ENCODE assay signal across 13 cellular contexts in the genomic region with DNA sequence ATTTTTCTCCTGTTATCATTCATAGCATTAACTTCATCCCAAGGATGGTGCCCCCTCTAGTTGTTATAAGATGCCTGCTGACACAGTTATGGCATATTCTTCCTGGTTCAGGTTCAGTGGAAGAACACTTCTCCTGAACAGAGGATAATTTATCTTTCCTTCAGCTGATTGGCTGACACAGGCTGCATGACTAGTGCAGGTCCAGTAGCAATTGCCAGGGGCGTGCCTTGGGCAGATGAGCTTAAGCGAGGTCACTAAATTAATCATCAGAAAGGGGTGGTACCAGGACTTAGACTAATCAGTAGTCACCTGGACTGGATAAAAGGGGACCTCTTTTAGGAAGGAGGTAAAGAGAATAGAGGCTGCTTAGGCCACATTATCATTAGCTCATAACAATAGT. TPM values are rescaled to one million over a fixed set of nuclear protein-coding genes. Genes with fewer than 3 reads are reported as not detected.
DNase-seq lines count a peak whose midpoint lies in the region; ATAC-seq, FAIRE-seq and TF ChIP-seq lines count a peak whose summit lies in the region.
"Had no signal": no experiment of that assay in that cellular context is flagged by ENCODE, and none has a peak within 500 bp of the region (broad histone marks: within the 10 kb centered on the region; RNA-seq: fewer than 3 reads in every experiment).

No MANE protein-coding gene starts in this region.

- in situ Hi-C loops in IMR-90 (cut with MboI; ENCODE audit: low sequenced_read_pairs) (no loop called here), K562 (cut with MboI) (no loop called here)

- H3K56ac ChIP-seq in IMR-90 (ENCODE audit: extremely low read depth, insufficient read depth, low read length): no peak overlapping the region

- H2AFZ ChIP-seq in IMR-90 (replicated peaks; ENCODE audit: low read length, poor library complexity) (no peak overlapping the region), K562 (ENCODE audit: low read depth, low read length) (no peak overlapping the region)

- H2AK9ac ChIP-seq in IMR-90 (replicated peaks; ENCODE audit: low read depth, low read length, poor library complexity): no peak overlapping the region

- H3K4me2 ChIP-seq in IMR-90 (ENCODE audit: low read depth, low read length) (no peak overlapping the region), K562 (ENCODE audit: insufficient read depth, low read length) (no peak overlapping the region)

- DNase-seq in activated CD4-positive, alpha-beta T cell treated with anti-CD3 and anti-CD28 coated beads for 36 hours: peak; percentile 10
- DNase-seq in activated CD4-positive, alpha-beta T cell treated with anti-CD3 and anti-CD28 coated beads, Interleukin-2, amount 50 U/mL, for 48 hours: no peak
- DNase-seq in IMR-90: no peak
- peak; percentile 46 to 66 (median 56) for DNase-seq in K562 (ENCODE audit: extremely low read depth in 1 of 4, low spot score in 3 of 4)
- peak; percentile 9 for DNase-seq in small intestine
- no peak for DNase-seq in activated gamma-delta T cell (lab: John Stamatoyannopoulos, UW)
- no peak for DNase-seq in NCI-H1930 (lab: John Stamatoyannopoulos, UW)
- no peak for DNase-seq in activated effector memory CD4-positive, alpha-beta T cell treated with Interleukin-2 at 50 U/mL for 16 hours
- DNase-seq: COR-L47, H7, substantia nigra, T-cell had no signal

- H4K20me1 ChIP-seq in IMR-90 (ENCODE audit: insufficient read depth, low read length) (no peaks in the 10 kb centered on the region), K562 (replicated peaks; ENCODE audit: control insufficient read depth, insufficient read depth, low read length) (no peaks in the 10 kb centered on the region)

- no peak for TF ChIP-seq CTCF in IMR-90 (conservative IDR thresholded peaks at IDR 0.05; ENCODE audit: low read depth, low read length)
- TF ChIP-seq CTCF in K562 (IDR thresholded peaks at IDR 0.05 in 2 of 3, conservative IDR thresholded peaks at IDR 0.05 in 1 of 3; ENCODE audit: insufficient read depth in 2 of 3, low read depth in 1 of 3, low read length in 3 of 3): no peak

- WGBS in IMR-90 (ENCODE audit: extremely low coverage in 2 of 2, insufficient read length in 1 of 2), 2 experiments: no CpG with 5 or more reads among the region's 2 CpGs
- WGBS in K562 (ENCODE audit: insufficient coverage, low coverage, missing lambda C conversion rate): 77% methylated on average over 2 of the region's 2 CpGs
- WGBS in small intestine, 3 donors: 86 to 96% (median 87%) methylated on average over 2 of the region's 2 CpGs

- H4K91ac ChIP-seq in IMR-90 (ENCODE audit: insufficient read depth, low read depth, low read length): no peak overlapping the region

- TF ChIP-seq RAD21 in IMR-90 (IDR thresholded peaks at IDR 0.05; ENCODE audit: low read length) (no peak), K562 (CRISPR knock-in tag; conservative IDR thresholded peaks at IDR 0.05 in 1 of 2, IDR thresholded peaks at IDR 0.05 in 1 of 2) (no peak)

- H2BK15ac ChIP-seq in IMR-90 (ENCODE audit: low read depth, low read length): no peak overlapping the region

- peak; percentile 64 for ATAC-seq in activated CD4-positive, alpha-beta T cell treated with anti-CD3 and anti-CD28 coated beads for 36 hours
- ATAC-seq in IMR-90 (ENCODE audit: low read depth) (no peak), K562 (peak; percentile 88)
- ATAC-seq: T-cell had no signal

- no peak overlapping the region for H2AK5ac ChIP-seq in IMR-90 (ENCODE audit: low read depth, low read length)

- no peak overlapping the region for H2BK120ac ChIP-seq in IMR-90 (ENCODE audit: low read depth, low read length)

- H3K79me1 ChIP-seq in IMR-90 (ENCODE audit: low read depth in 1 of 2, low read length in 2 of 2): peaks cover 0 to 3% of the 10 kb centered on the region in 2 experiments; a peak in 1 of 4 replicates

- no peak overlapping the region for H3K27ac Mint-ChIP-seq in activated CD4-positive, alpha-beta T cell treated with anti-CD3 and anti-CD28 coated beads for 36 hours
- H3K27ac Mint-ChIP-seq: T-cell had no signal

- H2BK5ac ChIP-seq in IMR-90 (ENCODE audit: low read depth, low read length, poor library complexity, severe bottlenecking): peak overlapping the region; percentile 11

- no peak for TF ChIP-seq POLR2A in IMR-90 (IDR thresholded peaks at IDR 0.05; ENCODE audit: low read depth, low read length)
- no peak for TF ChIP-seq POLR2A in K562 (conservative IDR thresholded peaks at IDR 0.05)

- H3K4ac ChIP-seq in IMR-90 (ENCODE audit: low read depth, low read length): no peak overlapping the region

- no peak overlapping the region for H2BK20ac ChIP-seq in IMR-90 (ENCODE audit: low read depth, low read length)

- no peak overlapping the region for H3K4me3 Mint-ChIP-seq in activated CD4-positive, alpha-beta T cell treated with anti-CD3 and anti-CD28 coated beads for 36 hours
- H3K4me3 Mint-ChIP-seq: T-cell had no signal

- POLR2A ChIA-PET in activated CD4-positive, alpha-beta T cell treated with anti-CD3 and anti-CD28 coated beads for 36 hours (lab: Charles Lee): no interaction called here
- POLR2A ChIA-PET in IMR-90 (lab: Charles Lee; ENCODE audit: unreplicated experiment): no interaction called here
- POLR2A ChIA-PET in K562 (lab: Yijun Ruan, JAX): interaction anchor here (1.0 to 1.2 kb wide), 3 partner anchors 8 to 29 kb away, joined by 3 to 6 read pairs (median 4); no protein-coding TSS in a partner anchor

- no peaks in the 10 kb centered on the region for H3K9me3 Mint-ChIP-seq in activated CD4-positive, alpha-beta T cell treated with anti-CD3 and anti-CD28 coated beads for 36 hours (ENCODE audit: low read depth)
- H3K9me3 Mint-ChIP-seq: T-cell had no signal

- no peaks in the 10 kb centered on the region for H3K9me1 ChIP-seq in IMR-90 (ENCODE audit: insufficient read depth, low read length)
- no peaks in the 10 kb centered on the region for H3K9me1 ChIP-seq in K562 (ENCODE audit: control insufficient read depth, insufficient read depth, low read length)

- H3K23ac ChIP-seq in IMR-90 (ENCODE audit: low read depth, low read length): no peak overlapping the region

- H3K4me3 ChIP-seq in IMR-90 (ENCODE audit: insufficient read depth, low read depth, low read length) (no peak overlapping the region), K562 (no peak overlapping the region), small intestine (ENCODE audit: low read depth in 1 of 2, low read length in 2 of 2) (no peak overlapping the region)
- H3K4me3 ChIP-seq: skin epidermis had no signal

- no peaks in the 10 kb centered on the region; the same call in 2 of the 3 replicates for H3K79me2 ChIP-seq in K562 (ENCODE audit: control insufficient read depth, insufficient read depth, low read length)

- no peak overlapping the region for H4K5ac ChIP-seq in IMR-90 (ENCODE audit: low read depth, low read length)

- H3K27ac ChIP-seq in IMR-90 (ENCODE audit: insufficient read depth, low read length) (no peak overlapping the region), K562 (ENCODE audit: extremely low read depth, low read depth, low read length) (no peak overlapping the region), small intestine (ENCODE audit: low read depth in 1 of 2, low read length in 1 of 2) (no peak overlapping the region)
- H3K27ac ChIP-seq: skin epidermis had no signal

- no peak overlapping the region for H3K14ac ChIP-seq in IMR-90 (replicated peaks; ENCODE audit: low read depth, low read length)

- intact Hi-C loops in activated CD4-positive, alpha-beta T cell treated with anti-CD3 and anti-CD28 coated beads for 36 hours (cut with DNase I, micrococcal nuclease): no loop called here
- intact Hi-C loops in IMR-90 (cut with micrococcal nuclease): no loop called here
- intact Hi-C loops in K562 (cut with micrococcal nuclease): loop anchor here (10.0 kb wide), 1 partner anchor 613 kb away; no protein-coding TSS in a partner anchor

- peaks cover 48% of the 10 kb centered on the region for H3K36me3 Mint-ChIP-seq in activated CD4-positive, alpha-beta T cell treated with anti-CD3 and anti-CD28 coated beads for 36 hours (ENCODE audit: low read depth)

- H3K27me3 Mint-ChIP-seq in activated CD4-positive, alpha-beta T cell treated with anti-CD3 and anti-CD28 coated beads for 36 hours: no peaks in the 10 kb centered on the region
- H3K27me3 Mint-ChIP-seq: T-cell had no signal

- FAIRE-seq in K562 (lab: Jason Lieb, UNC) (peak; percentile 78), small intestine (lab: Jason Lieb, UNC) (no peak)

- H3K9ac ChIP-seq in IMR-90 (ENCODE audit: low read depth, low read length): no peak overlapping the region
- no peak overlapping the region for H3K9ac ChIP-seq in K562 (ENCODE audit: insufficient read depth in 1 of 2, low read depth in 2 of 2, low read length in 2 of 2)

- H3K9me3 ChIP-seq in IMR-90 (ENCODE audit: control insufficient read depth, insufficient read depth, low read length): no peaks in the 10 kb centered on the region
- no peaks in the 10 kb centered on the region for H3K9me3 ChIP-seq in K562 (replicated peaks; ENCODE audit: control insufficient read depth, insufficient read depth, low read depth, low read length)
- H3K9me3 ChIP-seq in small intestine (ENCODE audit: control insufficient read depth, low read depth): no peaks in the 10 kb centered on the region

- H4K8ac ChIP-seq in IMR-90 (ENCODE audit: low read depth in 2 of 2, low read length in 2 of 2): no peak overlapping the region

- TF ChIP-seq EP300 in K562 (IDR thresholded peaks at IDR 0.05; ENCODE audit: low read length): no peak

- no peaks in the 10 kb centered on the region for H3K27me3 ChIP-seq in IMR-90 (ENCODE audit: control insufficient read depth, insufficient read depth, low read length)
- no peaks in the 10 kb centered on the region for H3K27me3 ChIP-seq in K562 (ENCODE audit: control insufficient read depth in 2 of 2, insufficient read depth in 2 of 2, low read length in 2 of 2)
- no peaks in the 10 kb centered on the region for H3K27me3 ChIP-seq in small intestine (ENCODE audit: control insufficient read depth in 2 of 2, insufficient read depth in 2 of 2, low read length in 2 of 2)

- peaks cover 10% of the 10 kb centered on the region for H3K36me3 ChIP-seq in IMR-90 (ENCODE audit: control insufficient read depth, insufficient read depth, low read length)
- peaks cover 96% of the 10 kb centered on the region for H3K36me3 ChIP-seq in K562 (ENCODE audit: control insufficient read depth, insufficient read depth, low read length)
- peaks cover 5 to 10% of the 10 kb centered on the region in 2 donors for H3K36me3 ChIP-seq in small intestine (ENCODE audit: control insufficient read depth in 2 of 2, insufficient read depth in 2 of 2, low read length in 2 of 2)

- dilution Hi-C loops in IMR-90 (cut with HindIII; ENCODE audit: low sequenced_read_pairs, unreplicated experiment): no loop called here

- CTCF ChIA-PET in activated CD4-positive, alpha-beta T cell treated with anti-CD3 and anti-CD28 coated beads for 36 hours (lab: Charles Lee): interaction anchor here (0.8 to 1.7 kb wide), 5 partner anchors 9 to 230 kb away, joined by 3 to 9 read pairs (median 4); no protein-coding TSS in a partner anchor
- CTCF ChIA-PET in IMR-90 (lab: Yijun Ruan, JAX) (interaction anchor here (0.5 to 0.7 kb wide), 3 partner anchors 19 to 30 kb away, joined by 3 read pairs; no protein-coding TSS in a partner anchor), K562 (lab: Yijun Ruan, JAX; ENCODE audit: low intra/inter-chr PET ratio) (no interaction called here)

- peaks cover 19% of the 10 kb centered on the region for H3K4me1 Mint-ChIP-seq in activated CD4-positive, alpha-beta T cell treated with anti-CD3 and anti-CD28 coated beads for 36 hours

- no TSS peak for BruUV-seq in IMR-90 (replicated peaks; lab: Mats Ljungman, UMichigan)
- no TSS peak for BruUV-seq in K562 (replicated peaks; lab: Mats Ljungman, UMichigan)

- H3K18ac ChIP-seq in IMR-90 (ENCODE audit: low read depth, low read length): no peak overlapping the region

- H3K4me1 ChIP-seq in IMR-90 (ENCODE audit: control insufficient read depth, insufficient read depth, low read length): peaks cover 6% of the 10 kb centered on the region
- H3K4me1 ChIP-seq in K562 (replicated peaks in 1 of 2; ENCODE audit: control insufficient read depth in 2 of 2, insufficient read depth in 2 of 2, low read length in 2 of 2): no peaks in the 10 kb centered on the region
- no peaks in the 10 kb centered on the region for H3K4me1 ChIP-seq in small intestine (ENCODE audit: control insufficient read depth in 2 of 2, insufficient read depth in 1 of 2, low read depth in 1 of 2, low read length in 1 of 2)

RNA-seq across cellular contexts. Expression of a gene that starts 42.3 kb away (rescaled TPM):
- total RNA-seq in activated CD4-positive, alpha-beta T cell treated with anti-CD3 and anti-CD28 coated beads for 36 hours: 100 to 1,000 TPM; 106 to 113 TPM
- total RNA-seq in IMR-90 (2012; rRNA removed): 58.1 and 65.0 TPM in 2 replicates
- polyA plus RNA-seq in IMR-90 (2012; rRNA removed): 86.1 and 92.9 TPM in 2 replicates
- 28.3 and 30.7 TPM in 2 replicates for polyA plus RNA-seq in IMR-90 (2012; cell fraction: cytosol; rRNA removed)
- 10.4 and 40.8 TPM in 2 replicates for polyA plus RNA-seq in IMR-90 (2012; cell fraction: nucleus; rRNA removed; ENCODE audit: low replicate concordance)
- total RNA-seq in K562 (2011; cell fraction: chromatin; rRNA removed; ENCODE audit: low replicate concordance): 46.8 and 66.2 TPM in 2 replicates
- 32.0 and 35.4 TPM in 2 replicates for total RNA-seq in K562 (2011; cell fraction: nucleolus; rRNA removed)
- total RNA-seq in K562 (2011; cell fraction: nucleoplasm; rRNA removed): 50.6 and 71.3 TPM in 2 replicates
- total RNA-seq in K562 (2014; rRNA removed): 133 and 168 TPM in 2 replicates
- total RNA-seq in K562 (2014; rRNA removed; fragmentation: Illumina TruSeq; extraction: Trizol): 188 and 204 TPM in 2 replicates
- total RNA-seq in K562 (2015; rRNA removed; fragmentation: Illumina TruSeq; extraction: Trizol): 163 and 167 TPM in 2 replicates
- total RNA-seq in K562 (2021): 146 and 159 TPM in 2 replicates
- 140 and 155 TPM in 2 replicates for polyA plus RNA-seq in K562 (2011; rRNA removed)
- polyA plus RNA-seq in K562 (2011; cell fraction: cytosol; rRNA removed): 65.1 and 82.4 TPM in 2 replicates
- 52.4 and 74.8 TPM in 2 replicates for polyA plus RNA-seq in K562 (2011; cell fraction: nucleus; rRNA removed)
- polyA plus RNA-seq in K562 (2012): 130 and 147 TPM in 2 replicates
- polyA plus RNA-seq in K562 (2014; fragmentation: Illumina TruSeq; extraction: Trizol): 222 and 244 TPM in 2 replicates
- polyA plus RNA-seq in K562 (2014; fragmentation: Nextera tagmentation; extraction: Ambion mirVana): 100 to 1,000 TPM; 251 to 316 TPM
- 137 and 173 TPM in 2 replicates for polyA plus RNA-seq in K562 (2014; rRNA removed)
- 77.1 and 82.6 TPM in 2 replicates for polyA minus RNA-seq in K562 (2011; rRNA and poly(A)+ RNA removed)
- polyA minus RNA-seq in K562 (2011; cell fraction: cytosol; rRNA and poly(A)+ RNA removed): 80.0 and 90.3 TPM in 2 replicates
- polyA minus RNA-seq in K562 (2011; cell fraction: nucleus; rRNA and poly(A)+ RNA removed): 16.7 and 29.4 TPM in 2 replicates
- polyA plus RNA-seq in small intestine: 10 to 100 TPM; 21.9 to 60.6 (median 30.5) TPM

RNA-seq across cellular contexts. Expression of a gene that starts 42.7 kb away (rescaled TPM):
- total RNA-seq in activated CD4-positive, alpha-beta T cell treated with anti-CD3 and anti-CD28 coated beads for 36 hours: 10 to 100 TPM in 1 of 2 experiments, 1 to 10 TPM in 1; 9.0 to 10.1 TPM
- total RNA-seq in IMR-90 (2012; rRNA removed) (41.9 and 43.6 TPM in 2 replicates), K562 (2014; rRNA removed) (41.1 and 41.4 TPM in 2 replicates), K562 (2014; rRNA removed; fragmentation: Illumina TruSeq; extraction: Trizol) (57.0 and 64.3 TPM in 2 replicates), K562 (2015; rRNA removed; fragmentation: Illumina TruSeq; extraction: Trizol) (48.7 and 52.6 TPM in 2 replicates), K562 (2021) (43.7 and 44.0 TPM in 2 replicates)
- polyA plus RNA-seq in IMR-90 (2012; rRNA removed) (15.8 and 19.5 TPM in 2 replicates), K562 (2011; rRNA removed) (58.5 and 71.5 TPM in 2 replicates), K562 (2014; fragmentation: Illumina TruSeq; extraction: Trizol) (45.7 and 48.8 TPM in 2 replicates), K562 (2014; fragmentation: Nextera tagmentation; extraction: Ambion mirVana) (10 to 100 TPM; 38.9 to 70.3 TPM), K562 (2014; rRNA removed) (45.7 and 48.4 TPM in 2 replicates), small intestine (10 to 100 TPM; 13.9 to 14.3 (median 14.1) TPM)
- polyA plus RNA-seq in IMR-90 (2012; cell fraction: cytosol; rRNA removed): 5.3 TPM in 2 replicates
- 3.9 and 25.7 TPM in 2 replicates for polyA plus RNA-seq in IMR-90 (2012; cell fraction: nucleus; rRNA removed; ENCODE audit: low replicate concordance)
- total RNA-seq in K562 (2011; cell fraction: chromatin; rRNA removed; ENCODE audit: low replicate concordance): 32.4 and 48.1 TPM in 2 replicates
- 19.8 and 24.7 TPM in 2 replicates for total RNA-seq in K562 (2011; cell fraction: nucleolus; rRNA removed)
- total RNA-seq in K562 (2011; cell fraction: nucleoplasm; rRNA removed): 20.9 and 23.6 TPM in 2 replicates
- polyA plus RNA-seq in K562 (2011; cell fraction: cytosol; rRNA removed): 17.1 and 33.8 TPM in 2 replicates
- polyA plus RNA-seq in K562 (2011; cell fraction: nucleus; rRNA removed): 37.1 and 45.7 TPM in 2 replicates
- 42.1 and 43.9 TPM in 2 replicates for polyA plus RNA-seq in K562 (2012)
- polyA minus RNA-seq in K562 (2011; rRNA and poly(A)+ RNA removed): 78.8 and 85.3 TPM in 2 replicates
- polyA minus RNA-seq in K562 (2011; cell fraction: cytosol; rRNA and poly(A)+ RNA removed): 22.1 and 26.2 TPM in 2 replicates
- 21.3 and 34.0 TPM in 2 replicates for polyA minus RNA-seq in K562 (2011; cell fraction: nucleus; rRNA and poly(A)+ RNA removed)

Comparison
In these comparisons a context has a peak if more than half of its experiments do, and no peak if none do; other contexts are left out.
1. DNase-seq: peak in activated CD4-positive, alpha-beta T cell treated with anti-CD3 and anti-CD28 coated beads for 36 hours (single experiment), K562 (4 of 4) and small intestine (single experiment); none in activated CD4-positive, alpha-beta T cell treated with anti-CD3 and anti-CD28 coated beads, Interleukin-2, amount 50 U/mL, for 48 hours (0 of 2), IMR-90 (single experiment), activated gamma-delta T cell (single experiment), NCI-H1930 (0 of 2) and activated effector memory CD4-positive, alpha-beta T cell treated with Interleukin-2 at 50 U/mL for 16 hours (single experiment).